ENCODE assay signal across 20 cellular contexts in genomic region chr22:31308181-31308580, GRCh38. TPM values are rescaled to one million over a fixed set of nuclear protein-coding genes. Genes with fewer than 3 reads are reported as not detected.
DNase-seq lines count a peak whose midpoint lies in the region; ATAC-seq lines count a peak whose summit lies in the region.
"Had no signal": no experiment of that assay in that cellular context is flagged by ENCODE, and none has a peak within 500 bp of the region (broad histone marks: within the 10 kb centered on the region; RNA-seq: fewer than 3 reads in every experiment).

No MANE protein-coding gene starts in this region.

- no peak overlapping the region for H3K4me3 ChIP-seq in CD8-positive, alpha-beta memory T cell (ENCODE audit: low read length)
- no peak overlapping the region for H3K4me3 ChIP-seq in aorta (ENCODE audit: low read length in 2 of 2)
- H3K4me3 ChIP-seq: esophagus muscularis mucosa, K562, neural progenitor cell, prostate gland had no signal

- H3K4me3 Mint-ChIP-seq in activated CD8-positive, alpha-beta memory T cell treated with anti-CD3 and anti-CD28 coated beads, Interleukin-2, amount 10 ng/mL, durations not matched to agents 7 days and 5 days, result no peak overlapping the region
- H3K4me3 Mint-ChIP-seq in CD8-positive, alpha-beta memory T cell, result no peak overlapping the region
- no peak overlapping the region for H3K4me3 Mint-ChIP-seq in activated CD4-positive, alpha-beta memory T cell treated with anti-CD3 and anti-CD28 coated beads, Interleukin-2, amount 10 ng/mL, durations not matched to agents 7 days and 5 days
- peak overlapping the region in 5 of 8 donors; percentile 35 to 74 (median 52) for H3K4me3 Mint-ChIP-seq in naive B cell
- H3K4me3 Mint-ChIP-seq: effector memory CD8-positive, alpha-beta T cell; neural progenitor cell had no signal

- H3K27me3 ChIP-seq in CD8-positive, alpha-beta memory T cell (ENCODE audit: insufficient read depth, low read length, poor library complexity, severe bottlenecking), result no peaks in the 10 kb centered on the region
- H3K27me3 ChIP-seq in aorta (ENCODE audit: control insufficient read depth in 1 of 2, insufficient read depth in 2 of 2, low read length in 1 of 2), result no peaks in the 10 kb centered on the region
- H3K27me3 ChIP-seq: brain microvascular endothelial cell, esophagus muscularis mucosa, neural progenitor cell had no signal

- H3K9me3 ChIP-seq in CD8-positive, alpha-beta memory T cell (ENCODE audit: low read length), result no peaks in the 10 kb centered on the region
- no peaks in the 10 kb centered on the region for H3K9me3 ChIP-seq in aorta (ENCODE audit: control insufficient read depth, low read length)
- H3K9me3 ChIP-seq: esophagus muscularis mucosa, prostate gland had no signal

- peaks cover 25% of the 10 kb centered on the region for H3K4me1 ChIP-seq in CD8-positive, alpha-beta memory T cell (ENCODE audit: insufficient read depth, low read length)
- H3K4me1 ChIP-seq in aorta (ENCODE audit: control insufficient read depth in 1 of 2, insufficient read depth in 2 of 2, low read length in 2 of 2), result no peaks in the 10 kb centered on the region
- H3K4me1 ChIP-seq: neural progenitor cell had no signal

- peak overlapping the region; percentile 22 for H3K27ac Mint-ChIP-seq in activated CD8-positive, alpha-beta memory T cell treated with anti-CD3 and anti-CD28 coated beads, Interleukin-2, amount 10 ng/mL, durations not matched to agents 7 days and 5 days
- peak overlapping the region in 5 of 8 donors; percentile 44 to 68 (median 48) for H3K27ac Mint-ChIP-seq in CD8-positive, alpha-beta memory T cell
- H3K27ac Mint-ChIP-seq in activated CD4-positive, alpha-beta memory T cell treated with anti-CD3 and anti-CD28 coated beads, Interleukin-2, amount 10 ng/mL, durations not matched to agents 7 days and 5 days, result peak overlapping the region; percentile 65
- H3K27ac Mint-ChIP-seq in naive B cell, result peak overlapping the region in 5 of 6 donors; percentile 4 to 78 (median 27)
- H3K27ac Mint-ChIP-seq: effector memory CD8-positive, alpha-beta T cell; neural progenitor cell had no signal

- H3K4me1 Mint-ChIP-seq in activated CD8-positive, alpha-beta memory T cell treated with anti-CD3 and anti-CD28 coated beads, Interleukin-2, amount 10 ng/mL, durations not matched to agents 7 days and 5 days, result peaks cover 21% of the 10 kb centered on the region
- peaks cover 19 to 36% (median 34%) of the 10 kb centered on the region in 3 donors for H3K4me1 Mint-ChIP-seq in CD8-positive, alpha-beta memory T cell
- H3K4me1 Mint-ChIP-seq in activated CD4-positive, alpha-beta memory T cell treated with anti-CD3 and anti-CD28 coated beads, Interleukin-2, amount 10 ng/mL, durations not matched to agents 7 days and 5 days, result peaks cover 29% of the 10 kb centered on the region
- peaks cover 22 to 34% (median 27%) of the 10 kb centered on the region in 3 donors for H3K4me1 Mint-ChIP-seq in naive B cell
- H3K4me1 Mint-ChIP-seq: neural progenitor cell had no signal

- no peaks in the 10 kb centered on the region for H3K36me3 ChIP-seq in CD8-positive, alpha-beta memory T cell (ENCODE audit: insufficient read depth, low read length)
- no peaks in the 10 kb centered on the region for H3K36me3 ChIP-seq in aorta (ENCODE audit: control insufficient read depth in 1 of 2, insufficient read depth in 2 of 2, low read length in 1 of 2)
- H3K36me3 ChIP-seq: brain microvascular endothelial cell, esophagus muscularis mucosa, neural progenitor cell, prostate gland had no signal

- no peak for ATAC-seq in activated CD8-positive, alpha-beta memory T cell treated with anti-CD3 and anti-CD28 coated beads, Interleukin-2, amount 10 ng/mL, durations not matched to agents 7 days and 5 days
- ATAC-seq in naive B cell (ENCODE audit: low read depth in 2 of 2) (peak; percentile 61 to 72), aorta (ENCODE audit: low FRiP score) (no peak)
- ATAC-seq: effector memory CD8-positive, alpha-beta T cell; K562 had no signal

- no peak for DNase-seq in activated CD8-positive, alpha-beta memory T cell treated with anti-CD3 and anti-CD28 coated beads, Interleukin-2, amount 10 ng/mL, durations not matched to agents 7 days and 5 days
- no peak for DNase-seq in activated CD8-positive, alpha-beta memory T cell treated with anti-CD3 and anti-CD28 coated beads, Interleukin-2, amount 50 U/mL, for 48 hours
- no peak for DNase-seq in CD8-positive, alpha-beta memory T cell
- no peak for DNase-seq in activated CD4-positive, alpha-beta memory T cell treated with anti-CD3 and anti-CD28 coated beads, Interleukin-2, amount 10 ng/mL, durations not matched to agents 7 days and 5 days
- no peak for DNase-seq in naive B cell
- DNase-seq in NCI-H69 (lab: John Stamatoyannopoulos, UW), result no peak
- no peak for DNase-seq in aorta
- DNase-seq in NCI-H1417 treated with DMSO at 0.1 percent for 48 hours (lab: John Stamatoyannopoulos, UW), result no peak
- DNase-seq: ACHN; activated CD4-positive, CD25-positive, alpha-beta regulatory T cell treated with anti-CD3 and anti-CD28 coated beads, Interleukin-2, amount 50 U/mL, for 72 hours; brain microvascular endothelial cell; DMS53; effector memory CD8-positive, alpha-beta T cell; NCI-H146; NCI-H510A treated with DMSO at 0.1 percent for 48 hours; T1000 had no signal

- CTCF ChIA-PET in activated CD8-positive, alpha-beta memory T cell treated with anti-CD3 and anti-CD28 coated beads, Interleukin-2, amount 10 ng/mL, durations not matched to agents 7 days and 5 days (lab: Charles Lee), result interaction anchor here (1.1 kb wide), 1 partner anchor 40 kb away, joined by 3 read pairs; no protein-coding TSS in a partner anchor
- CTCF ChIA-PET in CD8-positive, alpha-beta memory T cell (lab: Charles Lee), result no interaction called here
- CTCF ChIA-PET in activated CD4-positive, alpha-beta memory T cell treated with anti-CD3 and anti-CD28 coated beads, Interleukin-2, amount 10 ng/mL, durations not matched to agents 7 days and 5 days (lab: Charles Lee), result interaction anchor here (1.5 kb wide), 1 partner anchor 35 kb away, joined by 4 read pairs; no protein-coding TSS in a partner anchor

- no peaks in the 10 kb centered on the region for H3K27me3 Mint-ChIP-seq in activated CD8-positive, alpha-beta memory T cell treated with anti-CD3 and anti-CD28 coated beads, Interleukin-2, amount 10 ng/mL, durations not matched to agents 7 days and 5 days
- no peaks in the 10 kb centered on the region for H3K27me3 Mint-ChIP-seq in CD8-positive, alpha-beta memory T cell
- no peaks in the 10 kb centered on the region for H3K27me3 Mint-ChIP-seq in activated CD4-positive, alpha-beta memory T cell treated with anti-CD3 and anti-CD28 coated beads, Interleukin-2, amount 10 ng/mL, durations not matched to agents 7 days and 5 days
- no peaks in the 10 kb centered on the region for H3K27me3 Mint-ChIP-seq in naive B cell
- H3K27me3 Mint-ChIP-seq: effector memory CD8-positive, alpha-beta T cell had no signal

- POLR2A ChIA-PET in CD8-positive, alpha-beta memory T cell (lab: Charles Lee), result interaction anchor here (0.5 to 1.2 kb wide), 3 partner anchors 11 to 21 kb away, joined by 3 to 5 read pairs (median 4); no protein-coding TSS in a partner anchor
- POLR2A ChIA-PET in activated CD4-positive, alpha-beta memory T cell treated with anti-CD3 and anti-CD28 coated beads, Interleukin-2, amount 10 ng/mL, durations not matched to agents 7 days and 5 days (lab: Charles Lee), result interaction anchor here (1.1 to 3.0 kb wide), 4 partner anchors 17 to 181 kb away, joined by 3 to 29 read pairs (median 6); partner anchors contain the start of genes LIMK2 and PIK3IP1

- intact Hi-C loops in aorta (cut with DNase I), result no loop called here

- H3K27ac ChIP-seq in CD8-positive, alpha-beta memory T cell (ENCODE audit: low read depth, low read length), result no peak overlapping the region
- no peak overlapping the region for H3K27ac ChIP-seq in aorta (ENCODE audit: low read depth in 1 of 2, low read length in 2 of 2)
- H3K27ac ChIP-seq: brain microvascular endothelial cell, esophagus muscularis mucosa, neural progenitor cell, prostate gland had no signal

- no peaks in the 10 kb centered on the region for H3K9me3 Mint-ChIP-seq in activated CD8-positive, alpha-beta memory T cell treated with anti-CD3 and anti-CD28 coated beads, Interleukin-2, amount 10 ng/mL, durations not matched to agents 7 days and 5 days (ENCODE audit: low read depth)
- no peaks in the 10 kb centered on the region for H3K9me3 Mint-ChIP-seq in CD8-positive, alpha-beta memory T cell
- no peaks in the 10 kb centered on the region for H3K9me3 Mint-ChIP-seq in activated CD4-positive, alpha-beta memory T cell treated with anti-CD3 and anti-CD28 coated beads, Interleukin-2, amount 10 ng/mL, durations not matched to agents 7 days and 5 days
- no peaks in the 10 kb centered on the region for H3K9me3 Mint-ChIP-seq in naive B cell
- H3K9me3 Mint-ChIP-seq: effector memory CD8-positive, alpha-beta T cell; neural progenitor cell had no signal

- H3K36me3 Mint-ChIP-seq in activated CD8-positive, alpha-beta memory T cell treated with anti-CD3 and anti-CD28 coated beads, Interleukin-2, amount 10 ng/mL, durations not matched to agents 7 days and 5 days, result no peaks in the 10 kb centered on the region
- peaks cover 0 to 17% (median 1%) of the 10 kb centered on the region in 3 donors for H3K36me3 Mint-ChIP-seq in CD8-positive, alpha-beta memory T cell
- H3K36me3 Mint-ChIP-seq in activated CD4-positive, alpha-beta memory T cell treated with anti-CD3 and anti-CD28 coated beads, Interleukin-2, amount 10 ng/mL, durations not matched to agents 7 days and 5 days (ENCODE audit: low read depth), result no peaks in the 10 kb centered on the region
- H3K36me3 Mint-ChIP-seq in naive B cell, result no peaks in the 10 kb centered on the region
- H3K36me3 Mint-ChIP-seq: neural progenitor cell had no signal

RNA-seq across cellular contexts. Expression of gene PIK3IP1, which starts 15.9 kb away (rescaled TPM):
- 10 to 100 TPM; 11.0 to 15.7 TPM for total RNA-seq in activated CD8-positive, alpha-beta memory T cell treated with anti-CD3 and anti-CD28 coated beads, Interleukin-2, amount 10 ng/mL, durations not matched to agents 7 days and 5 days
- total RNA-seq in CD8-positive, alpha-beta memory T cell, result 10 to 100 TPM; 32.2 to 35.3 TPM
- polyA plus RNA-seq in CD8-positive, alpha-beta memory T cell, result 350 TPM
- 10 to 100 TPM; 56.4 to 57.8 TPM for total RNA-seq in activated CD4-positive, alpha-beta memory T cell treated with anti-CD3 and anti-CD28 coated beads, Interleukin-2, amount 10 ng/mL, durations not matched to agents 7 days and 5 days
- polyA plus RNA-seq in naive B cell (ENCODE audit: low read depth in 6 of 6), result 100 to 1,000 TPM; 107 to 235 (median 181) TPM
- 10 to 100 TPM; 14.1 to 41.6 TPM for total RNA-seq in aorta
- polyA plus RNA-seq in aorta, result 10 to 100 TPM; 16.8 to 44.9 TPM

RNA-seq across cellular contexts. Expression of gene PATZ1, which starts 38.0 kb away (rescaled TPM):
- total RNA-seq in activated CD8-positive, alpha-beta memory T cell treated with anti-CD3 and anti-CD28 coated beads, Interleukin-2, amount 10 ng/mL, durations not matched to agents 7 days and 5 days, result 10 to 100 TPM; 27.4 to 28.2 TPM
- total RNA-seq in CD8-positive, alpha-beta memory T cell, result 10 to 100 TPM; 32.4 to 35.6 TPM
- 18.1 TPM for polyA plus RNA-seq in CD8-positive, alpha-beta memory T cell
- total RNA-seq in activated CD4-positive, alpha-beta memory T cell treated with anti-CD3 and anti-CD28 coated beads, Interleukin-2, amount 10 ng/mL, durations not matched to agents 7 days and 5 days, result 10 to 100 TPM; 18.6 to 19.5 TPM
- polyA plus RNA-seq in naive B cell (ENCODE audit: low read depth in 6 of 6), result 10 to 100 TPM; 13.3 to 24.9 (median 15.1) TPM
- 10 to 100 TPM; 14.1 to 17.6 TPM for total RNA-seq in aorta
- polyA plus RNA-seq in aorta, result 10 to 100 TPM in 1 of 2 donors, 1 to 10 TPM in 1; 3.3 to 11.5 TPM

Comparison
In these comparisons a context has a peak if more than half of its experiments do, and no peak if none do; other contexts are left out.
1. ATAC-seq: peak in naive B cell (2 of 2); none in activated CD8-positive, alpha-beta memory T cell treated with anti-CD3 and anti-CD28 coated beads, Interleukin-2, amount 10 ng/mL, durations not matched to agents 7 days and 5 days (single experiment) and aorta (single experiment).
2. H3K4me3 Mint-ChIP-seq: peak in naive B cell (5 of 8); none in activated CD8-positive, alpha-beta memory T cell treated with anti-CD3 and anti-CD28 coated beads, Interleukin-2, amount 10 ng/mL, durations not matched to agents 7 days and 5 days (single experiment), CD8-positive, alpha-beta memory T cell (0 of 7) and activated CD4-positive, alpha-beta memory T cell treated with anti-CD3 and anti-CD28 coated beads, Interleukin-2, amount 10 ng/mL, durations not matched to agents 7 days and 5 days (single experiment).
3. Peak in every context shown above with its lines, with median percentiles within 50 percentile points of each other: H3K27ac Mint-ChIP-seq.